In the genomic region with DNA sequence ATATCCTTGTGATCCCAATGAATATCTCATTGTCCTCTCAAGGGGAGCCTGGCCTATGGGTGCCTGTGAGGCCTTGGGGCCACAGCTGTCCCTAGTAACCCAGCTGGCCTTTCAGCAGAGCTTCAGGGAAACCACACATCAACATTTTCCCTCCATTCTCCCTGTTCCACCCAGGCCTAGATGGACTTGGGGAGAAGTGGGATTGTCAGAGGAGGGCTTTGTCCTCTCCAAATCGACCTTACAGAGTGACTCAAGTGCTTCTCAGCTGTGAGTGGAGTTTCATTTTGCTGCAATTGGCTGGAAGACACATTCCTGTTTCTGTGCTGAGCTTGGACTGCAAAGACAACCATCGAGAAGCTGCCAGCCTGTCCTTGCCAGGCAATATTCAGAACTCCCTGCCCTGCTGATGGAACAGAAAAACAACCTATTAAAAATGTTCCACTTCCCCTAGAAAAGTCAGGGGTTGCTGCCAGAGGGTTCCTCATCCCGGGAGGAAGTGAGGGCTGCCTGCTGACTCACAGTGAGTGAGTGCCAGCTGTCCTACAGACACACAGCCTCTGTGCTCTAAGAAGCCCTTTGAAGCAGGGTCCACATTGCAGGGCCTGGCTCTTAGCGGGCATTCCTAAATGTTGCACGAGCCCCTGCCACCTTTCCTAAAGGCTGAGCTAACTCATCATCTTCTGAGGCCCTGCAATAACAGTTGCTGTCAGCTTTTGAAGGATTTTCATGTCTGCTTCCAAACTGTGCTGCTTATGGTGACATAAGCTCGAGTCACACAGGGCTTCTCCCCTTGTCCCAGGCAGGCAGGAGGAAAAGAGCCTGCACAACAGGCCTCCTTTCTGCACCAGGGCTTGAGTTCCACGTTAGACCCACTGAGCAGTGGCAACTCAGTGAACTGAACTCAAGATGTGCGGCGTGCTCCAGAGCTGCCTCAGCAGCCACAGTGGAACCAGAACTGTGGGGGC, we compare ENCODE assay signal across 8 cellular contexts. TPM values are rescaled to one million over a fixed set of nuclear protein-coding genes. Genes with fewer than 3 reads are reported as not detected.
A peak's percentile ranks its signal among the peaks of the same experiment; 100 is the strongest.
DNase-seq lines count a peak whose midpoint lies in the region; ATAC-seq, FAIRE-seq and TF ChIP-seq lines count a peak whose summit lies in the region.

No MANE protein-coding gene starts in this region.

- 41% methylated on average over 9 of the region's 9 CpGs for WGBS in smooth muscle cell (ENCODE audit: low lambda C conversion rate)

- no peak for TF ChIP-seq CTCF in ascending aorta (IDR thresholded peaks at IDR 0.05)
- TF ChIP-seq CTCF in smooth muscle cell (IDR thresholded peaks at IDR 0.05; ENCODE audit: borderline replicate concordance, insufficient read depth, poor library complexity, severe bottlenecking), result no peak
- TF ChIP-seq CTCF in WERI-Rb-1 (IDR thresholded peaks at IDR 0.05; ENCODE audit: low read depth, low read length), result no peak

- H3K4me2 ChIP-seq in smooth muscle cell, result peak overlapping the region; percentile 35

- no peak for FAIRE-seq in HTR-8/SVneo (lab: Jason Lieb, UNC)

- H2AFZ ChIP-seq in smooth muscle cell (ENCODE audit: low read depth), result peak overlapping the region; percentile 42

- H3K36me3 ChIP-seq in ascending aorta (no peaks in the 10 kb centered on the region), smooth muscle cell (ENCODE audit: low read depth) (no peaks in the 10 kb centered on the region), WERI-Rb-1 (no peaks in the 10 kb centered on the region)

- H3K79me2 ChIP-seq in smooth muscle cell (ENCODE audit: low read depth), result no peaks in the 10 kb centered on the region

- H3K27ac ChIP-seq in ascending aorta (peak overlapping the region; percentile 83 to 84), smooth muscle cell (ENCODE audit: low read depth) (peak overlapping the region; percentile 63), WERI-Rb-1 (no peak overlapping the region)

- intact Hi-C loops in ascending aorta (cut with DNase I), result loop anchor here (2.0 to 5.0 kb wide), 2 partner anchors 43 to 82 kb away; a partner anchor contains a TSS

- no peaks in the 10 kb centered on the region for H4K20me1 ChIP-seq in smooth muscle cell (ENCODE audit: low read depth)

- no peak overlapping the region for H3K9ac ChIP-seq in smooth muscle cell (ENCODE audit: low read depth)

- H3K9me3 ChIP-seq in ascending aorta (no peaks in the 10 kb centered on the region), smooth muscle cell (replicated peaks; ENCODE audit: low read depth) (no peaks in the 10 kb centered on the region), WERI-Rb-1 (ENCODE audit: severe bottlenecking) (no peaks in the 10 kb centered on the region)

- H3K4me1 ChIP-seq in ascending aorta (peaks cover 11 to 20% of the 10 kb centered on the region in 2 donors), smooth muscle cell (ENCODE audit: low read depth) (peaks cover 4% of the 10 kb centered on the region)

- no peaks in the 10 kb centered on the region for H3F3A ChIP-seq in smooth muscle cell (ENCODE audit: low read depth)

- no peak for ATAC-seq in HG02938 (IDR thresholded peaks at IDR 0.05; ENCODE audit: unreplicated experiment)
- no peak for ATAC-seq in HG03378 (IDR thresholded peaks at IDR 0.05; ENCODE audit: unreplicated experiment)

- H3K27me3 ChIP-seq in ascending aorta (no peaks in the 10 kb centered on the region), smooth muscle cell (ENCODE audit: low read depth) (no peaks in the 10 kb centered on the region), WERI-Rb-1 (ENCODE audit: insufficient read depth, low read depth, severe bottlenecking) (no peaks in the 10 kb centered on the region)

- H3K4me3 ChIP-seq in ascending aorta (peak overlapping the region in 1 of 2 donors; percentile 2), smooth muscle cell (no peak overlapping the region), WERI-Rb-1 (ENCODE audit: low read depth, low read length) (no peak overlapping the region)

- DNase-seq in AG08396 (ENCODE audit: low spot score), result peak; percentile 82
- DNase-seq in HTR-8/SVneo (ENCODE audit: insufficient read length, low spot score), result peak; percentile 42
- peak; percentile 65 to 92 for DNase-seq in ascending aorta (ENCODE audit: low spot score in 2 of 2)
- DNase-seq in hepatic stellate cell (ENCODE audit: low spot score), result peak; percentile 83
- peak; percentile 4 for DNase-seq in smooth muscle cell (lab: John Stamatoyannopoulos, UW; ENCODE audit: unreplicated experiment)
- no peak for DNase-seq in WERI-Rb-1

RNA-seq across cellular contexts. Expression of a gene that starts 20.5 kb away (rescaled TPM):
- not detected for total RNA-seq in ascending aorta
- total RNA-seq in smooth muscle cell, result not detected in 2 replicates
- not detected in 2 replicates for polyA plus RNA-seq in smooth muscle cell

RNA-seq across cellular contexts. Expression of a gene that starts 42.8 kb away (rescaled TPM):
- 66.7 TPM for total RNA-seq in ascending aorta
- 6.6 and 16.7 TPM in 2 replicates for total RNA-seq in smooth muscle cell
- 6.8 and 12.7 TPM in 2 replicates for polyA plus RNA-seq in smooth muscle cell
